17 cellular contexts compared by ENCODE assay signal in the genomic region with DNA sequence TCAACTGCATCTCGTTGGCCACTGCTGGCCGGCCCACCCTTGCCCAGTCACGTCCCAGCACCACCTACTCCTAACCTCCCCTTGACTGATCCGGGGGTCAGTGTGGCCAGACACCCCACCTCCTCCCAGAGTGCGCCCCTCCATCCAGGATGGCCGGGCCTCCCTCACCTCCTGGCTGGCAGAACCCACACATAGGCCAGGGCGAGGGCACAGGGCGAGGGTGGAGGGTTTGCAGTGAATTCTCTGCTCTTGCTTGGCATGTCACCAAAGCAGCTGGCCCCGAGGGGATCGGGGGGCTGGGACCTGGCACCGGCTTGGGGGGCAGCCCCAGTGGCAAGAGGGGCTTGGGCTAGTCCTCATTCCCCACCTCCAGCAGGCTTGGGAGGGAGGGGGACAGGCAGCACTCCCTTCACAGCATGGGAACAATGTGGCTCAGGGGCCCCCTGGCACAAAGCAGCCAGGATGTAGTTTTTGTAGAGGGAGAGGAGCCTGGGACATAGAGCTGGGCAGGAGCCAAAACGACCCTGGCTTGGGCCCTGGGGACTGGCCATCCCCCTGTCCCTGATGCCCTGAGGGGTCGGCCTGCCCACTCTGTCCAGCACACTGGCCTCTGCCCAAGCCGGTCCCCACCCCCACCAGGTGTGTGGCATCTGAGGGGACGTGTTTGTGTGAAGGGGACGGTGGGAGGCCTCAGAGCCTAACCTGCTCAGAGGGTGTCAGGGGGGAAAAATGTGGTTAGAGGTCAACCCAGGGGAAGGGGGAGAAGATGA.
"Had no signal": no experiment of that assay in that cellular context is flagged by ENCODE, and none has a peak within 500 bp of the region (broad histone marks: within the 10 kb centered on the region; RNA-seq: fewer than 3 reads in every experiment).

No MANE protein-coding gene starts in this region.

- H3K27me3 ChIP-seq: esophagus squamous epithelium, gastroesophageal sphincter, sigmoid colon, stomach, transverse colon had no signal

- H3K27ac ChIP-seq: esophagus squamous epithelium, gastroesophageal sphincter, neutrophil, sigmoid colon, stomach, thoracic aorta, transverse colon had no signal

- H3K4me3 ChIP-seq: esophagus squamous epithelium, gastroesophageal sphincter, sigmoid colon, skin epidermis, stomach, thoracic aorta, transverse colon had no signal

- DNase-seq: esophagus squamous epithelium; foreskin fibroblast; glutamatergic neuron; midbrain; posterior cingulate gyrus; sigmoid colon; stimulated activated CD4-positive, alpha-beta T cell treated with anti-CD3 and anti-CD28 coated beads, Interleukin-2, amount 100 ng/mL, for 24 hours; stimulated activated CD4-positive, alpha-beta T cell treated with anti-CD3 and anti-CD28 coated beads, Interleukin-4, amount 100 ng/mL, for 4 hours; stimulated activated naive CD4-positive, alpha-beta T cell; stomach; transverse colon had no signal

- ATAC-seq: gastroesophageal sphincter had no signal

- H3K9me3 Mint-ChIP-seq: dendritic cell treated with granulocyte-macrophage colony-stimulating factor and Interleukin-4, amounts not matched to agents 40 ng/mL and 50 ng/mL, for 4 days; natural killer cell treated with Interleukin-12 subunit alpha and Interleukin-12 subunit beta and Interleukin-15 and Interleukin-18, amount 100 ng/mL, for 72 hours had no signal

- H3K27me3 Mint-ChIP-seq: natural killer cell treated with Interleukin-12 subunit alpha and Interleukin-12 subunit beta and Interleukin-15 and Interleukin-18, amount 100 ng/mL, for 72 hours had no signal

- H3K4me3 Mint-ChIP-seq: dendritic cell treated with granulocyte-macrophage colony-stimulating factor and Interleukin-4, amounts not matched to agents 40 ng/mL and 50 ng/mL, for 4 days had no signal

- H3K27ac Mint-ChIP-seq: dendritic cell treated with granulocyte-macrophage colony-stimulating factor and Interleukin-4, amounts not matched to agents 40 ng/mL and 50 ng/mL, for 4 days had no signal

- H3K36me3 ChIP-seq: neutrophil, thoracic aorta had no signal

- H3K9me3 ChIP-seq: esophagus squamous epithelium, gastroesophageal sphincter, neutrophil, sigmoid colon, stomach, thoracic aorta, transverse colon had no signal

- H3K36me3 Mint-ChIP-seq: natural killer cell treated with Interleukin-12 subunit alpha and Interleukin-12 subunit beta and Interleukin-15 and Interleukin-18, amount 100 ng/mL, for 72 hours had no signal
